ENCODE assay signal across 21 cellular contexts in the genomic region with DNA sequence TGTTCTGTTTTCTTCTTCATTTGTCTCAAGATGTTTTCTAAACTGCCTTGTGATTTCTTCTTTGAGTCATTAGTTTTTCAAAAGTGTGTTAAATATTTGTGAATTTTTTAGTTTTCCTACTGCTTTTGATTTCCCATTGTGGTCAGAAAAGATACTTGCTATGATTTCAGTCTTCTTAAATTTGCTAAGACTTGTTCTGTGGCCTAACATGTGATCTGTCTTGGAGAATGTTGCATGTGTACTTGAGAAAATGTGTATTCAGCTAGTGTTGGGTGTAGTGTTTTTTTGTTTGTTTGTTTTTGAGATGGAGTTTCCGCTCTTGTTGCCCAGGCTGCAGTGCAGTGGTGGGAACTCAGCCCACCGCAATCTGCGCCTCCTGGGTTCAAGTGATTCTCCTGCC. TPM values are rescaled to one million over a fixed set of nuclear protein-coding genes. Genes with fewer than 3 reads are reported as not detected.
DNase-seq lines count a peak whose midpoint lies in the region; ATAC-seq, FAIRE-seq and TF ChIP-seq lines count a peak whose summit lies in the region.
"Had no signal": no experiment of that assay in that cellular context is flagged by ENCODE, and none has a peak within 500 bp of the region (broad histone marks: within the 10 kb centered on the region; RNA-seq: fewer than 3 reads in every experiment).

No MANE protein-coding gene starts in this region.

- TF ChIP-seq EP300 in HepG2 (IDR thresholded peaks at IDR 0.05; ENCODE audit: low read depth in 2 of 2, low read length in 2 of 2) (no peak), HepG2 (CRISPR knock-in tag; IDR thresholded peaks at IDR 0.05; ENCODE audit: borderline replicate concordance) (no peak)

- H3K9ac ChIP-seq in HepG2 (ENCODE audit: insufficient read depth, low read depth, low read length), result no peak overlapping the region

- WGBS in HepG2 (ENCODE audit: low lambda C conversion rate), result 94% methylated on average over 3 of the region's 3 CpGs

- H3K4me3 Mint-ChIP-seq in stimulated activated naive B cell treated with anti-CD40 and anti-IgM and Interleukin-4, amounts not matched to agents 10 μg/mL and 1 μg/mL and 100 μg/mL, for 72 hours, result no peak overlapping the region
- H3K4me3 Mint-ChIP-seq: immature natural killer cell had no signal

- H3K36me3 Mint-ChIP-seq in stimulated activated naive B cell treated with anti-CD40 and anti-IgM and Interleukin-4, amounts not matched to agents 10 μg/mL and 1 μg/mL and 100 μg/mL, for 72 hours, result peaks cover 5 to 6% of the 10 kb centered on the region in 2 donors

- CTCF ChIA-PET in HepG2 (lab: Yijun Ruan, JAX; ENCODE audit: low intra/inter-chr PET ratio, low total read pairs), result no interaction called here

- peaks cover 6 to 12% of the 10 kb centered on the region in 2 donors for H3K9me3 Mint-ChIP-seq in stimulated activated naive B cell treated with anti-CD40 and anti-IgM and Interleukin-4, amounts not matched to agents 10 μg/mL and 1 μg/mL and 100 μg/mL, for 72 hours

- TF ChIP-seq POLR2A in gastrocnemius medialis (IDR thresholded peaks at IDR 0.05) (no peak), HepG2 (IDR thresholded peaks at IDR 0.05; ENCODE audit: insufficient read depth in 1 of 2, low read depth in 2 of 2, low read length in 2 of 2) (no peak)

- H3K9me3 ChIP-seq in gastrocnemius medialis (no peaks in the 10 kb centered on the region), HepG2 (ENCODE audit: low read length) (no peaks in the 10 kb centered on the region)
- H3K9me3 ChIP-seq: SJCRH30, thoracic aorta had no signal

- H3K4me1 ChIP-seq in gastrocnemius medialis (peaks cover 49 to 52% of the 10 kb centered on the region in 2 donors), HepG2 (ENCODE audit: insufficient read depth, low read length) (peaks cover 27% of the 10 kb centered on the region)
- H3K4me1 ChIP-seq: SJCRH30 had no signal

- peak overlapping the region in 3 of 4 donors; percentile 5 to 71 (median 11) for H3K27ac ChIP-seq in gastrocnemius medialis
- no peak overlapping the region for H3K27ac ChIP-seq in HepG2 (ENCODE audit: extremely low read length, insufficient read depth, low read length)
- H3K27ac ChIP-seq: SJCRH30, VCaP had no signal

- H3K27ac Mint-ChIP-seq in stimulated activated naive B cell treated with anti-CD40 and anti-IgM and Interleukin-4, amounts not matched to agents 10 μg/mL and 1 μg/mL and 100 μg/mL, for 72 hours, result no peak overlapping the region
- H3K27ac Mint-ChIP-seq: immature natural killer cell had no signal

- peaks cover 8% of the 10 kb centered on the region for H4K20me1 ChIP-seq in HepG2 (ENCODE audit: insufficient read depth, low read length)

- BruUV-seq in HepG2 (replicated peaks; lab: Mats Ljungman, UMichigan), result no TSS peak

- DNase-seq in GM18507 (ENCODE audit: extremely low spot score, insufficient read length, low read depth) (no peak), choroid plexus epithelial cell (ENCODE audit: low read depth) (peak; percentile 76), iris pigment epithelial cell (ENCODE audit: low read depth) (peak; percentile 51), gastrocnemius medialis (no peak), HepG2 (ENCODE audit: low spot score) (no peak), HK-2 (ENCODE audit: unreplicated experiment) (no peak), NCI-H1436 treated with DMSO at 0.1 percent for 48 hours (lab: John Stamatoyannopoulos, UW) (no peak)
- DNase-seq in stimulated activated naive B cell treated with anti-CD40 and anti-IgM and Interleukin-4, amounts not matched to agents 10 μg/mL and 1 μg/mL and 100 μg/mL, for 72 hours, result no peak
- DNase-seq: activated CD4-positive, alpha-beta T cell treated with anti-CD3 and anti-CD28 coated beads, Interleukin-2, amount 50 U/mL, for 4 hours; activated CD8-positive, alpha-beta memory T cell treated with anti-CD3 and anti-CD28 coated beads, Interleukin-2, amount 50 U/mL, for 48 hours; activated effector memory CD4-positive, alpha-beta T cell treated with Interleukin-2 at 50 U/mL for 16 hours; GDM1; HCEC 1CT; immature natural killer cell; NCI-H1105; NCI-H2107; SJCRH30; T-helper 2 cell had no signal

- H3K36me3 ChIP-seq in gastrocnemius medialis (no peaks in the 10 kb centered on the region), HepG2 (replicated peaks in 1 of 2; ENCODE audit: control insufficient read depth in 1 of 2, insufficient read depth in 2 of 2, low read length in 2 of 2) (no peaks in the 10 kb centered on the region)
- H3K36me3 ChIP-seq: SJCRH30, thoracic aorta had no signal

- no peak overlapping the region for H3K4me2 ChIP-seq in HepG2 (ENCODE audit: low read depth, low read length)

- TF ChIP-seq RAD21 in HepG2 (CRISPR knock-in tag; IDR thresholded peaks at IDR 0.05), result no peak

- TF ChIP-seq CTCF in choroid plexus epithelial cell (conservative IDR thresholded peaks at IDR 0.05; ENCODE audit: low read depth, low read length) (no peak), gastrocnemius medialis (IDR thresholded peaks at IDR 0.05 in 4 of 5, conservative IDR thresholded peaks at IDR 0.05 in 1 of 5) (no peak), HepG2 (CRISPR knock-in tag; IDR thresholded peaks at IDR 0.05) (no peak)

- peaks cover 21 to 24% of the 10 kb centered on the region in 2 donors for H3K27me3 Mint-ChIP-seq in stimulated activated naive B cell treated with anti-CD40 and anti-IgM and Interleukin-4, amounts not matched to agents 10 μg/mL and 1 μg/mL and 100 μg/mL, for 72 hours

- no peak overlapping the region for H2AFZ ChIP-seq in HepG2 (ENCODE audit: low read length)

- H3K27me3 ChIP-seq in gastrocnemius medialis, result no peaks in the 10 kb centered on the region
- H3K27me3 ChIP-seq in HepG2 (ENCODE audit: control insufficient read depth in 1 of 2, insufficient read depth in 2 of 2, low read length in 2 of 2), result no peaks in the 10 kb centered on the region
- H3K27me3 ChIP-seq: SJCRH30 had no signal

- intact Hi-C loops in gastrocnemius medialis (cut with DNase I; ENCODE audit: low total_unique reads), result no loop called here
- intact Hi-C loops in HepG2 (cut with micrococcal nuclease; ENCODE audit: unreplicated experiment), result no loop called here

- ATAC-seq in gastrocnemius medialis (no peak), HepG2 (no peak)
- no peak for ATAC-seq in stimulated activated naive B cell treated with anti-CD40 and anti-IgM and Interleukin-4, amounts not matched to agents 10 μg/mL and 1 μg/mL and 100 μg/mL, for 72 hours (replicated peaks)

- peak; percentile 45 for FAIRE-seq in GM18507 (lab: Jason Lieb, UNC)
- no peak for FAIRE-seq in HepG2 (lab: Jason Lieb, UNC)
- FAIRE-seq: HTR-8/SVneo had no signal

- POLR2A ChIA-PET in HepG2 (lab: Yijun Ruan, JAX), result no interaction called here

- peaks cover 80% of the 10 kb centered on the region for H3K79me2 ChIP-seq in HepG2 (ENCODE audit: insufficient read depth, low read length)

- H3K4me3 ChIP-seq in choroid plexus epithelial cell (ENCODE audit: low read depth, low read length) (no peak overlapping the region), gastrocnemius medialis (no peak overlapping the region), HepG2 (replicated peaks in 1 of 3; ENCODE audit: insufficient read depth in 1 of 3, low read depth in 2 of 3, low read length in 3 of 3) (no peak overlapping the region)
- H3K4me3 ChIP-seq: SJCRH30, thoracic aorta had no signal

- in situ Hi-C loops in gastrocnemius medialis (cut with MboI; ENCODE audit: low sequenced_read_pairs in 4 of 4) (no loop called here), HepG2 (cut with HindIII; ENCODE audit: extremely low pct_ligation_motif_present, low pct_unique_long_range_greater_than_20kb) (no loop called here)

- H3K4me1 Mint-ChIP-seq in stimulated activated naive B cell treated with anti-CD40 and anti-IgM and Interleukin-4, amounts not matched to agents 10 μg/mL and 1 μg/mL and 100 μg/mL, for 72 hours, result peaks cover 0 to 5% of the 10 kb centered on the region in 2 donors
- H3K4me1 Mint-ChIP-seq: immature natural killer cell had no signal

TF ChIP-seq in HepG2, 621 proteins besides CTCF, POLR2A, EP300 and RAD21 (continues in another document):
- TF ChIP-seq, protein P1, sequence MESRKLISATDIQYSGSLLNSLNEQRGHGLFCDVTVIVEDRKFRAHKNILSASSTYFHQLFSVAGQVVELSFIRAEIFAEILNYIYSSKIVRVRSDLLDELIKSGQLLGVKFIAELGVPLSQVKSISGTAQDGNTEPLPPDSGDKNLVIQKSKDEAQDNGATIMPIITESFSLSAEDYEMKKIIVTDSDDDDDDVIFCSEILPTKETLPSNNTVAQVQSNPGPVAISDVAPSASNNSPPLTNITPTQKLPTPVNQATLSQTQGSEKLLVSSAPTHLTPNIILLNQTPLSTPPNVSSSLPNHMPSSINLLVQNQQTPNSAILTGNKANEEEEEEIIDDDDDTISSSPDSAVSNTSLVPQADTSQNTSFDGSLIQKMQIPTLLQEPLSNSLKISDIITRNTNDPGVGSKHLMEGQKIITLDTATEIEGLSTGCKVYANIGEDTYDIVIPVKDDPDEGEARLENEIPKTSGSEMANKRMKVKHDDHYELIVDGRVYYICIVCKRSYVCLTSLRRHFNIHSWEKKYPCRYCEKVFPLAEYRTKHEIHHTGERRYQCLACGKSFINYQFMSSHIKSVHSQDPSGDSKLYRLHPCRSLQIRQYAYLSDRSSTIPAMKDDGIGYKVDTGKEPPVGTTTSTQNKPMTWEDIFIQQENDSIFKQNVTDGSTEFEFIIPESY (CRISPR knock-in tag; IDR thresholded peaks at IDR 0.05), result no peak

RNA-seq across cellular contexts. Expression of a gene that starts 28.6 kb away (rescaled TPM):
- total RNA-seq in gastrocnemius medialis (10 to 100 TPM; 16.4 to 22.7 (median 18.0) TPM), HepG2 (2016; rRNA removed; fragmentation: Illumina TruSeq; extraction: Trizol) (42.3 and 44.2 TPM in 2 replicates)
- total RNA-seq in HepG2 (2016; cell fraction: cytosol; rRNA removed; fragmentation: Illumina TruSeq; extraction: Trizol; ENCODE audit: low read depth), result 35.3 and 37.2 TPM in 2 replicates
- 42.9 and 46.8 TPM in 2 replicates for total RNA-seq in HepG2 (2016; cell fraction: insoluble cytoplasmic fraction; rRNA removed; fragmentation: Illumina TruSeq; extraction: Trizol)
- total RNA-seq in HepG2 (2016; cell fraction: membrane; rRNA removed; fragmentation: Illumina TruSeq; extraction: Trizol), result 43.0 and 44.0 TPM in 2 replicates
- 41.8 TPM in 2 replicates for total RNA-seq in HepG2 (2016; cell fraction: nucleus; rRNA removed; fragmentation: Illumina TruSeq; extraction: Trizol)
- 16.6 and 17.8 TPM in 2 replicates for polyA plus RNA-seq in HepG2 (2011; rRNA removed)
- polyA plus RNA-seq in HepG2 (2011; cell fraction: cytosol; rRNA removed), result 8.6 and 14.5 TPM in 2 replicates
- polyA plus RNA-seq in HepG2 (2011; cell fraction: nucleus; rRNA removed), result 8.2 and 8.9 TPM in 2 replicates
- 17.2 and 19.3 TPM in 2 replicates for polyA plus RNA-seq in HepG2 (2012)
- 3.5 and 3.9 TPM in 2 replicates for polyA plus RNA-seq in HepG2 (2016; cell fraction: cytosol; fragmentation: Illumina TruSeq; extraction: Trizol; ENCODE audit: low read depth)
- polyA plus RNA-seq in HepG2 (2016; cell fraction: insoluble cytoplasmic fraction; fragmentation: Illumina TruSeq; extraction: Trizol; ENCODE audit: low read depth), result 20.6 and 27.9 TPM in 2 replicates
- 10.9 and 13.0 TPM in 2 replicates for polyA plus RNA-seq in HepG2 (2016; cell fraction: membrane; fragmentation: Illumina TruSeq; extraction: Trizol; ENCODE audit: low read depth)
- polyA plus RNA-seq in HepG2 (2016; cell fraction: nucleus; fragmentation: Illumina TruSeq; extraction: Trizol; ENCODE audit: insufficient read depth, low read depth), result 26.2 and 30.7 TPM in 2 replicates
- 23.2 and 28.6 TPM in 2 replicates for polyA minus RNA-seq in HepG2 (2011; rRNA and poly(A)+ RNA removed; ENCODE audit: low replicate concordance)
- polyA minus RNA-seq in HepG2 (2011; cell fraction: cytosol; rRNA and poly(A)+ RNA removed), result 17.6 and 25.8 TPM in 2 replicates
- 38.2 and 38.5 TPM in 2 replicates for polyA minus RNA-seq in HepG2 (2011; cell fraction: nucleus; rRNA and poly(A)+ RNA removed)

Comparison
In these comparisons a context has a peak if more than half of its experiments do, and no peak if none do; other contexts are left out.
1. DNase-seq: peak in choroid plexus epithelial cell (single experiment) and iris pigment epithelial cell (single experiment); none in GM18507 (single experiment), gastrocnemius medialis (0 of 2), stimulated activated naive B cell treated with anti-CD40 and anti-IgM and Interleukin-4, amounts not matched to agents 10 μg/mL and 1 μg/mL and 100 μg/mL, for 72 hours (single experiment), HepG2 (single experiment), HK-2 (single experiment) and NCI-H1436 treated with DMSO at 0.1 percent for 48 hours (single experiment).